ENCODE assay signal across 8 cellular contexts in the genomic region with DNA sequence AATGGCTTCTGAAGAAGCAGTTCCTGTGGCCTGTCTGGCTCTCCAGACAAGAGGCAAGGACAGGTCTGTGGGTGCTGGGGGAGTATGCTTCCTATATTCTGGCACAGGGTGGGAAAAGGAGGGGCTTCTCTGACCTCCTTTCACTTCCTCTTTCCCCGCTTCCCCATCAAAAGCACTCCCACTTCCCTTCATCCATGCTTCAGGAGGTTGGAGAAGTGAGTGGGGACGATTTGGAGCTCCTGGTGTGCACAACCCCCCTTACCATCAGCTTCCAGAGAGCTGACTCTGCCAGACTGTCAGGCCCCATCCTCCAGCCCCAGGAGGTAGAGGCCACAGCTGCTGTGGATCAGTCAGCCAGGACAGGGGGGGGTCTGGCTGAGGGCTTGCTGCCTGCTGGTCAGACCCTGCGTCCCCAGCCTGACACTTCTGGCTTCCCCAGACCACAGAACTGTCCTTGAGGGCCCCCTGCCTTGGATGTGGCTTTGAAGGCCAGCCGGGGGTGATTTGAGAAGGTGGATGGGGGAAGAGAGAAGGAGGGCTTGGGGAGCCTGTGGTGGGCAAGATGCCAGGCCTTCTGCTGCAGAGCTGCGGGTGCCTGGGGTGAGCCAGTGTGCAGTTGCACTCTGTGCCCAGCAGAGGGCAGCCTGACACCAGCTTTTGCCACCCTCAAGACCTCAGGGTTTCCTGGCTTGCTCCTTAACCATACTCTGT. TPM values are rescaled to one million over a fixed set of nuclear protein-coding genes. Genes with fewer than 3 reads are reported as not detected.
DNase-seq lines count a peak whose midpoint lies in the region; ATAC-seq, FAIRE-seq and TF ChIP-seq lines count a peak whose summit lies in the region.

No MANE protein-coding gene starts in this region.

- H3K9ac ChIP-seq in BLaER1 (peak overlapping the region; percentile 75), HCT116 (ENCODE audit: low read length) (no peak overlapping the region), kidney (ENCODE audit: low read length in 2 of 2) (no peak overlapping the region)

- POLR2A ChIA-PET in HCT116 (lab: Charles Lee): interaction anchor here (0.6 to 1.8 kb wide), 3 partner anchors 9 to 97 kb away, joined by 3 to 4 read pairs (median 3); a partner anchor contains a TSS

- H3K27me3 ChIP-seq in BLaER1 (no peaks in the 10 kb centered on the region), HCT116 (ENCODE audit: insufficient read depth, low read length) (no peaks in the 10 kb centered on the region)

- TF ChIP-seq RAD21 in HCT116 (IDR thresholded peaks at IDR 0.05; ENCODE audit: low read depth): peak; percentile 99

- H3K27ac ChIP-seq in BLaER1 (peak overlapping the region; percentile 84), HCT116 (ENCODE audit: low read depth, low read length) (no peak overlapping the region), caudate nucleus (ENCODE audit: low read depth, low read length) (peak overlapping the region; percentile 77), kidney (ENCODE audit: low read depth in 2 of 2, low read length in 2 of 2) (no peak overlapping the region)

- no peaks in the 10 kb centered on the region for H3K9me2 ChIP-seq in HCT116 (ENCODE audit: insufficient read depth)

- no peaks in the 10 kb centered on the region for H4K20me1 ChIP-seq in BLaER1
- H4K20me1 ChIP-seq in HCT116 (ENCODE audit: insufficient read depth): no peaks in the 10 kb centered on the region

- TF ChIP-seq POLR2A in HCT116 (IDR thresholded peaks at IDR 0.05; ENCODE audit: borderline replicate concordance, extremely low read depth, insufficient read depth, insufficient read length): no peak

- intact Hi-C loops in HCT116 (cut with micrococcal nuclease) (loop anchor here (1.0 kb wide), 1 partner anchor 88 kb away; no protein-coding TSS in a partner anchor), kidney (cut with DNase I) (loop anchor here (5.0 to 10.0 kb wide), 3 partner anchors 92 to 364 kb away; a partner anchor contains a TSS)

- H2AFZ ChIP-seq in HCT116 (ENCODE audit: low read depth, low read length, poor library complexity, severe bottlenecking): no peak overlapping the region

- no peak for FAIRE-seq in kidney (lab: Jason Lieb, UNC)

- RAD21 ChIA-PET in HCT116 (lab: Charles Lee; ENCODE audit: low non-redundant PET in 1 of 2, low total read pairs in 2 of 2, uncharacterized antibody in 2 of 2, unreplicated experiment in 2 of 2): interaction anchor here (0.6 to 2.0 kb wide), 8 partner anchors 8 to 307 kb away, joined by 3 to 7 read pairs (median 4); no protein-coding TSS in a partner anchor

- peak overlapping the region; percentile 84 for H3K4me2 ChIP-seq in BLaER1
- H3K4me2 ChIP-seq in HCT116 (ENCODE audit: low read length): no peak overlapping the region

- peak; percentile 69 for DNase-seq in HCT116 (ENCODE audit: low read depth, low spot score)
- peak; percentile 79 for DNase-seq in NCI-H2196 treated with DMSO at 0.1 percent for 48 hours (lab: John Stamatoyannopoulos, UW; ENCODE audit: unreplicated experiment)
- DNase-seq in activated CD4-positive, CD25-positive, alpha-beta regulatory T cell treated with anti-CD3 and anti-CD28 coated beads, Interleukin-2, amount 50 U/mL, for 16 hours (ENCODE audit: low read depth, low spot score): peak; percentile 51
- DNase-seq in caudate nucleus (lab: John Stamatoyannopoulos, UW): peak in 58 of 61 donors; percentile 40 to 89 (median 72)
- DNase-seq in kidney: peak; percentile 93
- peak; percentile 71 for DNase-seq in stimulated activated CD4-positive, alpha-beta T cell treated with anti-CD3 and anti-CD28 coated beads, Interleukin-12 subunit alpha, Interleukin-12 subunit beta, amount 100 ng/mL, for 4 hours

- no TSS peak for BruUV-seq in HCT116 (replicated peaks; lab: Mats Ljungman, UMichigan)

- H3K4me1 ChIP-seq in BLaER1: peaks cover 34% of the 10 kb centered on the region
- H3K4me1 ChIP-seq in HCT116 (ENCODE audit: control insufficient read depth in 1 of 2, insufficient read depth in 2 of 2, low read length in 2 of 2): peaks cover 0 to 7% of the 10 kb centered on the region in 2 experiments; a peak in 2 of 4 replicates
- peaks cover 0 to 5% of the 10 kb centered on the region in 2 donors for H3K4me1 ChIP-seq in kidney (ENCODE audit: control insufficient read depth in 1 of 2, insufficient read depth in 1 of 2, low read depth in 1 of 2, low read length in 2 of 2)

- H3K4me3 ChIP-seq in BLaER1 (peak overlapping the region; percentile 33; the same call in 1 of the 2 replicates), HCT116 (replicated peaks in 1 of 2; ENCODE audit: low read depth in 1 of 2, low read length in 2 of 2) (no peak overlapping the region), kidney (ENCODE audit: low read length in 2 of 2) (no peak overlapping the region)

- no peaks in the 10 kb centered on the region for H3K79me2 ChIP-seq in HCT116 (ENCODE audit: insufficient read depth, low read length)

- H3K9me3 ChIP-seq in BLaER1: no peaks in the 10 kb centered on the region
- no peaks in the 10 kb centered on the region for H3K9me3 ChIP-seq in HCT116 (ENCODE audit: control insufficient read depth in 1 of 2, insufficient read depth in 1 of 2, low read depth in 1 of 2, low read length in 2 of 2)
- no peaks in the 10 kb centered on the region for H3K9me3 ChIP-seq in kidney (ENCODE audit: control insufficient read depth in 1 of 2, low read length in 2 of 2)

- CTCF ChIA-PET in HCT116 (lab: Charles Lee): interaction anchor here (0.6 to 6.5 kb wide), 21 partner anchors 8 to 363 kb away, joined by 3 to 65 read pairs (median 5); a partner anchor contains a TSS

- TF ChIP-seq CTCF in HCT116 (IDR thresholded peaks at IDR 0.05 in 2 of 3, conservative IDR thresholded peaks at IDR 0.05 in 1 of 3; ENCODE audit: borderline replicate concordance in 1 of 3, insufficient read depth in 1 of 3, low read depth in 2 of 3, low read length in 2 of 3) (peak; percentile 91 to 93 (median 93)), kidney (IDR thresholded peaks at IDR 0.05; ENCODE audit: borderline replicate concordance, extremely low read depth, insufficient read depth) (peak; percentile 99)

- ATAC-seq in HCT116: peak; percentile 94
- ATAC-seq in GM18873 (IDR thresholded peaks at IDR 0.05; ENCODE audit: low FRiP score, unreplicated experiment): no peak

- H3K36me3 ChIP-seq in BLaER1 (peaks cover 82% of the 10 kb centered on the region), HCT116 (ENCODE audit: control insufficient read depth in 1 of 2, insufficient read depth in 2 of 2, low read length in 2 of 2) (no peaks in the 10 kb centered on the region), kidney (ENCODE audit: control insufficient read depth in 1 of 2, insufficient read depth in 2 of 2, low read length in 2 of 2) (peaks cover 38 to 39% of the 10 kb centered on the region in 2 donors)

TF ChIP-seq in HCT116, 20 proteins besides CTCF, POLR2A, EP300 and RAD21:
- TF ChIP-seq JUND (IDR thresholded peaks at IDR 0.05) (no peak), FOSL1 (IDR thresholded peaks at IDR 0.05; ENCODE audit: low read depth) (no peak), TCF7L2 (IDR thresholded peaks at IDR 0.05; ENCODE audit: borderline replicate concordance, extremely low read depth, insufficient read depth, insufficient read length) (no peak), POLR2AphosphoS5 (IDR thresholded peaks at IDR 0.05; ENCODE audit: low read depth, low read length) (no peak), SIN3A (IDR thresholded peaks at IDR 0.05; ENCODE audit: low read depth) (no peak)
- TF ChIP-seq, protein P1, sequence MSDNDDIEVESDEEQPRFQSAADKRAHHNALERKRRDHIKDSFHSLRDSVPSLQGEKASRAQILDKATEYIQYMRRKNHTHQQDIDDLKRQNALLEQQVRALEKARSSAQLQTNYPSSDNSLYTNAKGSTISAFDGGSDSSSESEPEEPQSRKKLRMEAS (IDR thresholded peaks at IDR 0.05): no peak

RNA-seq across cellular contexts. Expression of a gene that starts 21.5 kb away (rescaled TPM):
- 32.8 TPM for total RNA-seq in HCT116 (2021; ENCODE audit: unreplicated experiment)
- polyA plus RNA-seq in HCT116 (2012): 41.1 and 41.2 TPM in 2 replicates
- total RNA-seq in kidney: 42.9 TPM
- 58.2 TPM for polyA plus RNA-seq in kidney (ENCODE audit: insufficient read depth, low read depth, low replicate concordance)

RNA-seq across cellular contexts. Expression of a gene that starts 41.3 kb away (rescaled TPM):
- 75.9 TPM for total RNA-seq in HCT116 (2021; ENCODE audit: unreplicated experiment)
- polyA plus RNA-seq in HCT116 (2012): 85.9 and 88.7 TPM in 2 replicates
- total RNA-seq in kidney: 19.3 TPM
- polyA plus RNA-seq in kidney (ENCODE audit: insufficient read depth, low read depth, low replicate concordance): 5.9 TPM

Comparison
In these comparisons a context has a peak if more than half of its experiments do, and no peak if none do; other contexts are left out.
1. H3K27ac ChIP-seq: peak in BLaER1 (single experiment) and caudate nucleus (single experiment); none in HCT116 (single experiment) and kidney (0 of 2).
2. Peak in every context shown above with its lines, with median percentiles within 50 percentile points of each other: DNase-seq.